In the genomic region with DNA sequence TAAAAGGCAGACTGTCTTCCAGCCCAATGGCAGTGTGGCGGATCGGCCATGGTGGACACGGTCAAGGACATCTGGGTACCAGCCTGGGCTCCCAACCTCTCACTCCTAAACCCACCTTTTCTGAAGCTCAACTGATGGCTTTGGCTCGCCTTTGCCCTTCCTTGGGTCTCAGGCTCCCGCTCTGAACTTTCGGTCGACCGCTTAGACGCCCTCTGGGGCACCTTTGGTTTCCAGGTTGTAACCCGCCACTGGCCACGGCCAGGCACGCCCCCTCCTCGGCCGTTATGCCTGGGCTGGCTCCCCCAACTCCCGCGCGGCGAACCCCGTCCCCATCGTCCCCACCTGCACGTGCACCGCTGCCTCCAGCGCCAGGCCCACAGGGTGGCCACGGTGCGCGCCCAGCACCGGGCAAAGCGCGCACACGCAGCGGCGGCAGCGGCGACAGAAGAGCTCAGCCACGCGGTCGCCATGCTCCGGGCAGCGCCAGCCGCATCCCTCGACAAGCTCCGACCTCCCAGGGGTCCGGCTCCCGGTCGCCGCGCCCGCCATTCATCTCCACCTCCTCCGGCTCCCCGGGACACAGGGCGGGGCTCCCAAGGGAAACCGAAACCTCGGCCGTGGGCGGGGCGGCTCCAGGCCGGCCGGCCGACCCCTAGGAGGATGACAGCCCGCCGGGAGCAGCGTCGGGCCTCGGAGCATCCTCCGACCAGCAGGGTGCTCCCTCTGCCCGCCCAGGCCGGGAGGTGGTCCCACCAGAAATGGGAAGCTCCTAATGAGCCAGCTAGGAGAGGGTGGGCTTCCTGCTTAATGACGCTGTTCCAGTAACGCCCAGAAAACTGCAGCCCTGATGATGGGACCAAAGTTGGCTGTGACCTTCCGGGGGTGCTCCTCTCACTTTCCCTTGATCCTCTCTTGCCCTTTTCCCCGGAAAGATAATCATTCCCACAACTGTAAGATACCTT, we compare ENCODE assay signal across 8 cellular contexts. TPM values are rescaled to one million over a fixed set of nuclear protein-coding genes. Genes with fewer than 3 reads are reported as not detected.
DNase-seq lines count a peak whose midpoint lies in the region; ATAC-seq and TF ChIP-seq lines count a peak whose summit lies in the region.

A gene with protein sequence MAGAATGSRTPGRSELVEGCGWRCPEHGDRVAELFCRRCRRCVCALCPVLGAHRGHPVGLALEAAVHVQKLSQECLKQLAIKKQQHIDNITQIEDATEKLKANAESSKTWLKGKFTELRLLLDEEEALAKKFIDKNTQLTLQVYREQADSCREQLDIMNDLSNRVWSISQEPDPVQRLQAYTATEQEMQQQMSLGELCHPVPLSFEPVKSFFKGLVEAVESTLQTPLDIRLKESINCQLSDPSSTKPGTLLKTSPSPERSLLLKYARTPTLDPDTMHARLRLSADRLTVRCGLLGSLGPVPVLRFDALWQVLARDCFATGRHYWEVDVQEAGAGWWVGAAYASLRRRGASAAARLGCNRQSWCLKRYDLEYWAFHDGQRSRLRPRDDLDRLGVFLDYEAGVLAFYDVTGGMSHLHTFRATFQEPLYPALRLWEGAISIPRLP (minus strand): TSS at position 583 of the 962 bp plus-strand sequence. CDS start 34 bp downstream, at position 549.

- peaks cover 6% of the 10 kb centered on the region for H3K4me1 ChIP-seq in A673 (ENCODE audit: insufficient read depth, low read length, poor library complexity, severe bottlenecking)
- peaks cover 27 to 38% of the 10 kb centered on the region in 2 donors for H3K4me1 ChIP-seq in mucosa of rectum (ENCODE audit: control insufficient read depth in 2 of 2, insufficient read depth in 2 of 2, low read length in 2 of 2)

- intact Hi-C loops in A673 (cut with micrococcal nuclease; ENCODE audit: unreplicated experiment): no loop called here

- no peaks in the 10 kb centered on the region for H3K27me3 ChIP-seq in A673 (replicated peaks; ENCODE audit: insufficient read depth, low read depth, low read length, poor library complexity)
- H3K27me3 ChIP-seq in mucosa of rectum (ENCODE audit: control insufficient read depth in 2 of 2, insufficient read depth in 2 of 2, low read length in 2 of 2): no peaks in the 10 kb centered on the region

- peak; percentile 52 for ATAC-seq in HG03064 (IDR thresholded peaks at IDR 0.05; ENCODE audit: low read depth, unreplicated experiment)
- ATAC-seq in stimulated activated naive CD8-positive, alpha-beta T cell treated with anti-CD3 and anti-CD28 coated beads, Interleukin-15, Interleukin-2, amounts not matched to agents 100 U/mL and 50 U/mL, for 24 hours: peak; percentile 76

- POLR2A ChIA-PET in A673 (lab: Charles Lee; ENCODE audit: low non-redundant PET): no interaction called here
- POLR2A ChIA-PET in activated CD8-positive, alpha-beta memory T cell treated with anti-CD3 and anti-CD28 coated beads for 36 hours (lab: Charles Lee): interaction anchor here (0.6 to 2.4 kb wide), 10 partner anchors 14 to 198 kb away, joined by 3 to 26 read pairs (median 4); partner anchors contain the start of genes CORO2A, NANS, TBC1D2 and TRMO

- no peak within 1 kb of the TSS for H3K27ac ChIP-seq in A673 (ENCODE audit: low read depth, low read length, poor library complexity, severe bottlenecking)
- H3K27ac ChIP-seq in mucosa of rectum (ENCODE audit: low read depth in 2 of 2, low read length in 2 of 2): peak within 1 kb of the TSS; percentile 95 to 99

- peak; percentile 57 for DNase-seq in A673 (ENCODE audit: low spot score)
- peak; percentile 31 for DNase-seq in NCI-H524 treated with DMSO at 0.1 percent for 48 hours (lab: John Stamatoyannopoulos, UW)
- peak; percentile 58 for DNase-seq in epithelial cell of esophagus (ENCODE audit: low read depth)
- DNase-seq in stimulated activated naive CD8-positive, alpha-beta T cell treated with anti-CD3 and anti-CD28 coated beads, Interleukin-15, Interleukin-2, amounts not matched to agents 100 U/mL and 50 U/mL, for 24 hours: peak; percentile 76

- BruUV-seq in A673 (replicated peaks; lab: Mats Ljungman, UMichigan): no TSS peak

- CTCF ChIA-PET in A673 (lab: Charles Lee): no interaction called here
- CTCF ChIA-PET in activated CD8-positive, alpha-beta memory T cell treated with anti-CD3 and anti-CD28 coated beads for 36 hours (lab: Charles Lee): interaction anchor here (0.6 to 2.8 kb wide), 18 partner anchors 7 to 195 kb away, joined by 3 to 17 read pairs (median 3); partner anchors contain the start of gene TBC1D2

- H3K4me3 ChIP-seq in A673 (ENCODE audit: low read depth, low read length, poor library complexity, severe bottlenecking) (peak within 1 kb of the TSS; percentile 59), epithelial cell of esophagus (ENCODE audit: low read length) (peak within 1 kb of the TSS; percentile 71), mucosa of rectum (ENCODE audit: low read length in 2 of 2) (peak within 1 kb of the TSS; percentile 82 to 94)

- H3K36me3 ChIP-seq in A673 (ENCODE audit: insufficient read depth, low read length, poor library complexity, severe bottlenecking) (no peaks in the 10 kb centered on the region), mucosa of rectum (ENCODE audit: control insufficient read depth in 2 of 2, insufficient read depth in 2 of 2, low read length in 2 of 2) (peaks cover 0 to 7% of the 10 kb centered on the region in 2 donors)

- TF ChIP-seq CTCF in A673 (conservative IDR thresholded peaks at IDR 0.05; ENCODE audit: low read depth, low read length): no peak; the same call in 1 of the 2 replicates
- TF ChIP-seq CTCF in epithelial cell of esophagus (IDR thresholded peaks at IDR 0.05; ENCODE audit: insufficient read depth, low read depth, low read length, missing control alignments): no peak

- TF ChIP-seq POLR2A in GM18526 (IDR thresholded peaks at IDR 0.05; ENCODE audit: extremely low read depth, insufficient read length): peak; percentile 57

- no peaks in the 10 kb centered on the region for H3K9me3 ChIP-seq in A673 (ENCODE audit: low read depth, low read length, poor library complexity, severe bottlenecking)
- H3K9me3 ChIP-seq in mucosa of rectum (ENCODE audit: control insufficient read depth in 2 of 2, low read length in 2 of 2): no peaks in the 10 kb centered on the region

- H3K9ac ChIP-seq in mucosa of rectum (ENCODE audit: low read depth in 1 of 2, low read length in 2 of 2): peak within 1 kb of the TSS; percentile 78 to 91

RNA-seq across cellular contexts. Expression of the gene that starts here (rescaled TPM):
- total RNA-seq in A673 (2021): 3.8 and 5.4 TPM in 2 replicates
- total RNA-seq in activated CD8-positive, alpha-beta memory T cell treated with anti-CD3 and anti-CD28 coated beads for 36 hours: 10 to 100 TPM; 44.6 to 45.1 TPM
